In genomic region chr9:131426545-131426944, GRCh38 we compare ENCODE assay signal across 21 cellular contexts. TPM values are rescaled to one million over a fixed set of nuclear protein-coding genes. Genes with fewer than 3 reads are reported as not detected.
DNase-seq lines count a peak whose midpoint lies in the region; ATAC-seq and TF ChIP-seq lines count a peak whose summit lies in the region.
"Had no signal": no experiment of that assay in that cellular context is flagged by ENCODE, and none has a peak within 500 bp of the region (broad histone marks: within the 10 kb centered on the region; RNA-seq: fewer than 3 reads in every experiment).

No MANE protein-coding gene starts in this region.

- WGBS in liver, result 45% methylated on average over 3 of the region's 3 CpGs

- H3K9ac ChIP-seq in liver (ENCODE audit: low read depth in 1 of 2, low read length in 2 of 2), result no peak overlapping the region
- H3K9ac ChIP-seq: BLaER1 had no signal

- peaks cover 68% of the 10 kb centered on the region for H3K4me1 Mint-ChIP-seq in activated T-cell treated with anti-CD3 and anti-CD28 coated beads, Interleukin-2, amount 50 U/mL, for 24 hours (ENCODE audit: low read depth)
- H3K4me1 Mint-ChIP-seq in activated B cell treated with CpG ODN at 0.5 μM for 24 hours, result peaks cover 63% of the 10 kb centered on the region
- peaks cover 71% of the 10 kb centered on the region for H3K4me1 Mint-ChIP-seq in stimulated activated memory B cell treated with anti-CD40 and anti-IgM and Interleukin-4, amounts not matched to agents 10 μg/mL and 1 μg/mL and 100 μg/mL, for 72 hours

- H3K27me3 ChIP-seq in liver (ENCODE audit: control insufficient read depth in 4 of 4, insufficient read depth in 4 of 4, low read length in 3 of 4), result no peaks in the 10 kb centered on the region
- H3K27me3 ChIP-seq: BLaER1, left lung, suprapubic skin had no signal

- H3K27me3 Mint-ChIP-seq in activated T-cell treated with anti-CD3 and anti-CD28 coated beads, Interleukin-2, amount 50 U/mL, for 24 hours, result no peaks in the 10 kb centered on the region
- no peaks in the 10 kb centered on the region for H3K27me3 Mint-ChIP-seq in activated B cell treated with CpG ODN at 0.5 μM for 24 hours
- H3K27me3 Mint-ChIP-seq in stimulated activated memory B cell treated with anti-CD40 and anti-IgM and Interleukin-4, amounts not matched to agents 10 μg/mL and 1 μg/mL and 100 μg/mL, for 72 hours, result no peaks in the 10 kb centered on the region
- H3K27me3 Mint-ChIP-seq: activated CD4-positive, alpha-beta memory T cell treated with anti-CD3 and anti-CD28 coated beads for 36 hours; activated naive CD4-positive, alpha-beta T cell treated with anti-CD3 and anti-CD28 coated beads, Interleukin-2, amount 10 ng/mL, durations not matched to agents 7 days and 5 days; effector memory CD8-positive, alpha-beta T cell had no signal

- TF ChIP-seq CTCF in activated B cell treated with CpG ODN at 0.5 μM for 24 hours (IDR thresholded peaks at IDR 0.05) (no peak), liver (IDR thresholded peaks at IDR 0.05; ENCODE audit: low read depth, low read length, missing input control) (no peak)

- CTCF ChIA-PET in activated B cell treated with CpG ODN at 0.5 μM for 24 hours (lab: Charles Lee), result no interaction called here

- peak in 1 of 2 donors; percentile 25 for TF ChIP-seq RAD21 in liver (IDR thresholded peaks at IDR 0.05)

- H3K9me3 Mint-ChIP-seq in activated T-cell treated with anti-CD3 and anti-CD28 coated beads, Interleukin-2, amount 50 U/mL, for 24 hours, result no peaks in the 10 kb centered on the region
- H3K9me3 Mint-ChIP-seq in activated B cell treated with CpG ODN at 0.5 μM for 24 hours, result no peaks in the 10 kb centered on the region
- no peaks in the 10 kb centered on the region for H3K9me3 Mint-ChIP-seq in stimulated activated memory B cell treated with anti-CD40 and anti-IgM and Interleukin-4, amounts not matched to agents 10 μg/mL and 1 μg/mL and 100 μg/mL, for 72 hours
- H3K9me3 Mint-ChIP-seq: activated CD4-positive, alpha-beta memory T cell treated with anti-CD3 and anti-CD28 coated beads for 36 hours; activated naive CD4-positive, alpha-beta T cell treated with anti-CD3 and anti-CD28 coated beads, Interleukin-2, amount 10 ng/mL, durations not matched to agents 7 days and 5 days; effector memory CD8-positive, alpha-beta T cell had no signal

- H3K36me3 ChIP-seq in liver (ENCODE audit: control insufficient read depth in 4 of 4, insufficient read depth in 3 of 4, low read depth in 1 of 4, low read length in 3 of 4), result peaks cover 0 to 3% (median 1%) of the 10 kb centered on the region in 4 donors
- H3K36me3 ChIP-seq: suprapubic skin had no signal

- POLR2A ChIA-PET in activated B cell treated with CpG ODN at 0.5 μM for 24 hours (lab: Charles Lee), result no interaction called here

- intact Hi-C loops in activated B cell treated with CpG ODN at 0.5 μM for 24 hours (cut with micrococcal nuclease), result loop anchor here (2.0 kb wide), 1 partner anchor 18 kb away; no protein-coding TSS in a partner anchor

- peaks cover 61% of the 10 kb centered on the region for H3K36me3 Mint-ChIP-seq in activated T-cell treated with anti-CD3 and anti-CD28 coated beads, Interleukin-2, amount 50 U/mL, for 24 hours (ENCODE audit: low read depth)
- peaks cover 27% of the 10 kb centered on the region for H3K36me3 Mint-ChIP-seq in activated B cell treated with CpG ODN at 0.5 μM for 24 hours (ENCODE audit: low read depth)
- H3K36me3 Mint-ChIP-seq in stimulated activated memory B cell treated with anti-CD40 and anti-IgM and Interleukin-4, amounts not matched to agents 10 μg/mL and 1 μg/mL and 100 μg/mL, for 72 hours, result peaks cover 36% of the 10 kb centered on the region

- no peak overlapping the region for H3K27ac ChIP-seq in liver (ENCODE audit: low read depth in 1 of 2, low read length in 2 of 2)
- H3K27ac ChIP-seq: BLaER1, left lung, suprapubic skin had no signal

- peak overlapping the region; percentile 66 for H3K27ac Mint-ChIP-seq in activated T-cell treated with anti-CD3 and anti-CD28 coated beads, Interleukin-2, amount 50 U/mL, for 24 hours
- peak overlapping the region; percentile 37 for H3K27ac Mint-ChIP-seq in activated B cell treated with CpG ODN at 0.5 μM for 24 hours
- peak overlapping the region; percentile 37 for H3K27ac Mint-ChIP-seq in stimulated activated memory B cell treated with anti-CD40 and anti-IgM and Interleukin-4, amounts not matched to agents 10 μg/mL and 1 μg/mL and 100 μg/mL, for 72 hours
- H3K27ac Mint-ChIP-seq: activated CD4-positive, alpha-beta memory T cell treated with anti-CD3 and anti-CD28 coated beads for 36 hours; activated naive CD4-positive, alpha-beta T cell treated with anti-CD3 and anti-CD28 coated beads, Interleukin-2, amount 10 ng/mL, durations not matched to agents 7 days and 5 days had no signal

- ATAC-seq in activated B cell treated with CpG ODN at 0.5 μM for 24 hours (ENCODE audit: low read depth) (no peak), HG02852 (IDR thresholded peaks at IDR 0.05; ENCODE audit: unreplicated experiment) (no peak)
- ATAC-seq in stimulated activated memory B cell treated with anti-CD40 and anti-IgM and Interleukin-4, amounts not matched to agents 10 μg/mL and 1 μg/mL and 100 μg/mL, for 72 hours, result no peak
- ATAC-seq: effector memory CD8-positive, alpha-beta T cell; K562; left lung; PC-3 had no signal

- peaks cover 11 to 40% (median 27%) of the 10 kb centered on the region in 4 donors for H3K4me1 ChIP-seq in liver (ENCODE audit: control insufficient read depth in 4 of 4, insufficient read depth in 4 of 4, low read length in 3 of 4)

- DNase-seq in activated T-cell treated with anti-CD3 and anti-CD28 coated beads, Interleukin-2, amount 50 U/mL, for 24 hours, result no peak
- DNase-seq in activated T-cell treated with anti-CD3 and anti-CD28 coated beads for 4 hours (no peak), activated B cell treated with CpG ODN at 0.5 μM for 24 hours (no peak), NCI-H748 treated with DMSO at 0.1 percent for 48 hours (lab: John Stamatoyannopoulos, UW) (no peak), NCI-H1694 (lab: John Stamatoyannopoulos, UW) (no peak)
- DNase-seq: activated CD4-positive, alpha-beta memory T cell treated with anti-CD3 and anti-CD28 coated beads for 36 hours; activated naive CD4-positive, alpha-beta T cell treated with anti-CD3 and anti-CD28 coated beads, Interleukin-2, amount 10 ng/mL, durations not matched to agents 7 days and 5 days; effector memory CD8-positive, alpha-beta T cell; left lung; NCI-H187; NCI-H2227 treated with DMSO at 0.1 percent for 48 hours; NCI-H82; PC-3; SIG-M5; T-helper 1 cell had no signal

- H3K9me3 ChIP-seq in liver (ENCODE audit: control insufficient read depth in 4 of 4, low read length in 3 of 4), result no peaks in the 10 kb centered on the region
- H3K9me3 ChIP-seq: BLaER1, left lung, suprapubic skin had no signal

- no peak overlapping the region for H3K4me3 ChIP-seq in liver (ENCODE audit: low read depth in 1 of 3, low read length in 3 of 3)
- H3K4me3 ChIP-seq: BLaER1, K562, left lung, suprapubic skin had no signal

- H3K4me3 Mint-ChIP-seq in activated T-cell treated with anti-CD3 and anti-CD28 coated beads, Interleukin-2, amount 50 U/mL, for 24 hours, result no peak overlapping the region
- no peak overlapping the region for H3K4me3 Mint-ChIP-seq in activated B cell treated with CpG ODN at 0.5 μM for 24 hours
- no peak overlapping the region for H3K4me3 Mint-ChIP-seq in stimulated activated memory B cell treated with anti-CD40 and anti-IgM and Interleukin-4, amounts not matched to agents 10 μg/mL and 1 μg/mL and 100 μg/mL, for 72 hours
- H3K4me3 Mint-ChIP-seq: activated CD4-positive, alpha-beta memory T cell treated with anti-CD3 and anti-CD28 coated beads for 36 hours; activated naive CD4-positive, alpha-beta T cell treated with anti-CD3 and anti-CD28 coated beads, Interleukin-2, amount 10 ng/mL, durations not matched to agents 7 days and 5 days had no signal

TF ChIP-seq in liver, 16 proteins besides CTCF, POLR2A, EP300 and RAD21 (continues in another document):
- no peak for TF ChIP-seq ATF3 (IDR thresholded peaks at IDR 0.05)
- TF ChIP-seq HNF4G (IDR thresholded peaks at IDR 0.05), result no peak
- TF ChIP-seq FOXA1 (IDR thresholded peaks at IDR 0.05), result no peak
- TF ChIP-seq SP1 (IDR thresholded peaks at IDR 0.05), result peak; percentile 36
- no peak for TF ChIP-seq MAX (IDR thresholded peaks at IDR 0.05)
- peak; percentile 77 to 81 for TF ChIP-seq HNF4A (conservative IDR thresholded peaks at IDR 0.05)
- TF ChIP-seq NR2F2 (IDR thresholded peaks at IDR 0.05), result no peak
- TF ChIP-seq YY1 (IDR thresholded peaks at IDR 0.05), result no peak
- TF ChIP-seq FOXA2 (IDR thresholded peaks at IDR 0.05), result no peak
- no peak for TF ChIP-seq REST (IDR thresholded peaks at IDR 0.05)

RNA-seq across cellular contexts. Expression of gene PRRC2B, which starts 32.7 kb away (rescaled TPM):
- 170 and 206 TPM in 2 replicates for total RNA-seq in activated B cell treated with CpG ODN at 0.5 μM for 24 hours
- 10 to 100 TPM; 29.3 to 44.3 TPM for total RNA-seq in liver
- 10 to 100 TPM; 10.3 to 24.7 TPM for polyA plus RNA-seq in liver
